Comparison of ENCODE assay signal across 8 cellular contexts in the genomic region with DNA sequence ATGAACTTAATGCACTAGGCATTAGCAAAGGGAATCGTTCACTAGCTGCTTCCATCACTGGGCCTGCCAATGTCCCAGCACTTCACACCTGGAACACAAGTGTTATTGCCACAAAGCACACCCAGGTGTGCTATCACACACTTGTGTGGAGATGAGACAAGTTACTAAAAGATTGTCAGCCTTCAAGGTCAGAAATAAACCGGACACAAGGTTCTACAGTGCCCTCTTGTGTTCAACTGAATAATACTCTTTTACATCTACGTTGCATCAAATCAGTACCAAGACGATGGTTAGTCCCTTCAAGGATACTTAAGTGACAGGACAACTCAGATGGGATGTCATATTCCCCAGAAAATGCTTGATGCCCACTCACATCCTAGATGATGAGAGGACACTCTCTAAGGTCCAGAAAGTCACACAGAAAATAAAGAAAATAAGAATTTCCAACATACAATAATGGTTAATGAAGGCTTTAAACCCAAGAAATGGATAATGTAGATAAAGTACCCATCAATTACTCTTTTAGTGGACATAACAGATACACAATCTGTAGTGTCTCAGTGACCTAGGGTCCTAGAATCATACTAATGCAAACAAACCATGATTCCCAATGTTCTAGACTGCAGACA. TPM values are rescaled to one million over a fixed set of nuclear protein-coding genes. Genes with fewer than 3 reads are reported as not detected.
DNase-seq lines count a peak whose midpoint lies in the region; ATAC-seq and TF ChIP-seq lines count a peak whose summit lies in the region.

No MANE protein-coding gene starts in this region.

- H3K4me1 Mint-ChIP-seq in neural crest cell: peaks cover 4% of the 10 kb centered on the region

- no peaks in the 10 kb centered on the region for H3K9me3 Mint-ChIP-seq in neural crest cell

- no peak overlapping the region for H3K4me3 Mint-ChIP-seq in neural crest cell

- H3K27ac Mint-ChIP-seq in neural crest cell (ENCODE audit: unreplicated experiment): no peak overlapping the region

- TF ChIP-seq CTCF in HFF-Myc (IDR thresholded peaks at IDR 0.05; ENCODE audit: low read depth, low read length, missing control alignments) (peak; percentile 40), fibroblast of mammary gland (conservative IDR thresholded peaks at IDR 0.05; ENCODE audit: control insufficient read depth, insufficient read depth, low read depth, low read length) (peak; percentile 67), neural crest cell (conservative IDR thresholded peaks at IDR 0.05) (peak; percentile 74)

- peak; percentile 78 for ATAC-seq in SK-N-SH treated with all-trans-retinoic acid at 6 μM for 48 hours
- ATAC-seq in HG03139 (IDR thresholded peaks at IDR 0.05; ENCODE audit: unreplicated experiment): no peak
- no peak for ATAC-seq in HG02840 (IDR thresholded peaks at IDR 0.05; ENCODE audit: low FRiP score, unreplicated experiment)

- H3K27me3 Mint-ChIP-seq in neural crest cell (ENCODE audit: low read depth): no peaks in the 10 kb centered on the region

- peaks cover 9% of the 10 kb centered on the region for H3K36me3 Mint-ChIP-seq in neural crest cell (ENCODE audit: low read depth)

- no peak overlapping the region for H3K4me3 ChIP-seq in HFF-Myc (replicated peaks; ENCODE audit: low read depth, low read length)
- no peak overlapping the region for H3K4me3 ChIP-seq in fibroblast of mammary gland (ENCODE audit: control insufficient read depth, low read depth, low read length)

- DNase-seq in D341Med (ENCODE audit: low spot score) (peak; percentile 46), HFF-Myc (ENCODE audit: extremely low read depth, low read depth) (no peak), fibroblast of mammary gland (ENCODE audit: low read depth) (peak; percentile 73), neural crest cell (ENCODE audit: low read depth, low spot score) (no peak), SW480 (ENCODE audit: low spot score) (no peak)

TF ChIP-seq in SK-N-SH treated with all-trans-retinoic acid at 6 μM for 48 hours, 23 proteins besides CTCF, POLR2A, EP300 and RAD21:
- TF ChIP-seq TOX (CRISPR knock-in tag; IDR thresholded peaks at IDR 0.05; ENCODE audit: borderline replicate concordance) (no peak), TCF4 (CRISPR knock-in tag; IDR thresholded peaks at IDR 0.05; ENCODE audit: borderline replicate concordance) (no peak), BACH2 (CRISPR knock-in tag; IDR thresholded peaks at IDR 0.05; ENCODE audit: borderline replicate concordance) (no peak), PPARA (CRISPR knock-in tag; IDR thresholded peaks at IDR 0.05; ENCODE audit: borderline replicate concordance) (no peak), ZFP3 (CRISPR knock-in tag; IDR thresholded peaks at IDR 0.05) (no peak), CREB5 (CRISPR knock-in tag; IDR thresholded peaks at IDR 0.05; ENCODE audit: low read depth) (no peak), ISL1 (CRISPR knock-in tag; IDR thresholded peaks at IDR 0.05) (no peak), OSR1 (CRISPR knock-in tag; IDR thresholded peaks at IDR 0.05) (no peak), PATZ1 (CRISPR knock-in tag; IDR thresholded peaks at IDR 0.05; ENCODE audit: borderline replicate concordance) (no peak), POU6F1 (CRISPR knock-in tag; IDR thresholded peaks at IDR 0.05; ENCODE audit: borderline replicate concordance, low read depth) (no peak), ZC3H10 (CRISPR knock-in tag; IDR thresholded peaks at IDR 0.05) (no peak), ZNF565 (CRISPR knock-in tag; conservative IDR thresholded peaks at IDR 0.05; ENCODE audit: low read depth) (no peak), RARB (CRISPR knock-in tag; IDR thresholded peaks at IDR 0.05) (no peak), ZNF8 (CRISPR knock-in tag; IDR thresholded peaks at IDR 0.05) (no peak), GLIS3 (CRISPR knock-in tag; IDR thresholded peaks at IDR 0.05) (no peak), CSRNP3 (CRISPR knock-in tag; IDR thresholded peaks at IDR 0.05) (no peak), ZFP30 (CRISPR knock-in tag; IDR thresholded peaks at IDR 0.05) (no peak)

RNA-seq across cellular contexts. Expression of gene GLG1, which starts 16.4 kb away (rescaled TPM):
- total RNA-seq in neural crest cell: 114 and 117 TPM in 2 replicates

RNA-seq across cellular contexts. Expression of gene RFWD3, which starts 43.3 kb away (rescaled TPM):
- total RNA-seq in neural crest cell: 72.8 and 76.8 TPM in 2 replicates

Comparison
In these comparisons a context has a peak if more than half of its experiments do, and no peak if none do; other contexts are left out.
1. DNase-seq: peak in D341Med (single experiment) and fibroblast of mammary gland (single experiment); none in HFF-Myc (single experiment), neural crest cell (single experiment) and SW480 (single experiment).
2. Peak in every context shown above with its lines, with median percentiles within 50 percentile points of each other: CTCF ChIP-seq.